Comparison of ENCODE assay signal across 10 cellular contexts in genomic region chr18:55337908-55338521, GRCh38.
DNase-seq lines count a peak whose midpoint lies in the region; ATAC-seq and TF ChIP-seq lines count a peak whose summit lies in the region.
"Had no signal": no experiment of that assay in that cellular context is flagged by ENCODE, and none has a peak within 500 bp of the region (broad histone marks: within the 10 kb centered on the region; RNA-seq: fewer than 3 reads in every experiment).

No MANE protein-coding gene starts in this region.

- peak overlapping the region; percentile 23 for H3K4me3 ChIP-seq in BE2C (ENCODE audit: low read depth, low read length)
- H3K4me3 ChIP-seq in HUES64 (ENCODE audit: low read length), result no peak overlapping the region
- no peak overlapping the region for H3K4me3 ChIP-seq in ectodermal cell (ENCODE audit: insufficient read depth, low read depth, low read length)
- H3K4me3 ChIP-seq: K562 had no signal

- H3K4me1 Mint-ChIP-seq in nephron, result peaks cover 17% of the 10 kb centered on the region
- H3K4me1 Mint-ChIP-seq: T-cell had no signal

- H3K9ac ChIP-seq in HUES64 (ENCODE audit: low read depth, low read length), result no peak overlapping the region

- H3K4me1 ChIP-seq in BE2C, result peaks cover 6% of the 10 kb centered on the region
- peaks cover 38% of the 10 kb centered on the region for H3K4me1 ChIP-seq in HUES64 (ENCODE audit: insufficient read depth, low read length)
- H3K4me1 ChIP-seq in ectodermal cell (ENCODE audit: control insufficient read depth, insufficient read depth, low read length), result no peaks in the 10 kb centered on the region

- no peaks in the 10 kb centered on the region for H3K9me3 Mint-ChIP-seq in nephron
- H3K9me3 Mint-ChIP-seq: T-cell had no signal

- no peaks in the 10 kb centered on the region for H3K27me3 Mint-ChIP-seq in nephron (ENCODE audit: low read depth)

- ATAC-seq in HG02763 (IDR thresholded peaks at IDR 0.05; ENCODE audit: unreplicated experiment), result no peak
- ATAC-seq: K562, T-cell had no signal

- DNase-seq in BE2C, result no peak
- DNase-seq in activated CD4-positive, CD25-positive, alpha-beta regulatory T cell (lab: John Stamatoyannopoulos, UW), result no peak
- no peak for DNase-seq in NCI-H2227 treated with DMSO at 0.1 percent for 48 hours (lab: John Stamatoyannopoulos, UW)
- DNase-seq in cortex of kidney (lab: John Stamatoyannopoulos, UW), result no peak
- DNase-seq: T-cell had no signal

- H3K36me3 Mint-ChIP-seq in nephron (ENCODE audit: low read depth), result no peaks in the 10 kb centered on the region
- H3K36me3 Mint-ChIP-seq: T-cell had no signal

- H3K4me3 Mint-ChIP-seq in nephron, result no peak overlapping the region
- H3K4me3 Mint-ChIP-seq: T-cell had no signal

- peak overlapping the region in 2 of 3 experiments; percentile 14 to 15 for H3K27ac Mint-ChIP-seq in nephron
- H3K27ac Mint-ChIP-seq: T-cell had no signal

- 90% methylated on average over 13 of the region's 13 CpGs for WGBS in HUES64
- WGBS in ectodermal cell, 2 experiments, result 86 to 90% methylated on average over 13 of the region's 13 CpGs

- no peaks in the 10 kb centered on the region for H3K36me3 ChIP-seq in BE2C
- no peaks in the 10 kb centered on the region for H3K36me3 ChIP-seq in HUES64 (ENCODE audit: insufficient read depth, low read length)
- no peaks in the 10 kb centered on the region for H3K36me3 ChIP-seq in ectodermal cell (ENCODE audit: control insufficient read depth, insufficient read depth, low read length)

- no peak for TF ChIP-seq CTCF in BE2C (IDR thresholded peaks at IDR 0.05; ENCODE audit: low read depth, low read length)
- TF ChIP-seq CTCF in nephron (IDR thresholded peaks at IDR 0.05; ENCODE audit: unreplicated experiment in 3 of 3), result no peak

- H3K9me3 ChIP-seq in BE2C (no peaks in the 10 kb centered on the region), HUES64 (ENCODE audit: insufficient read depth, low read depth, low read length) (no peaks in the 10 kb centered on the region), ectodermal cell (ENCODE audit: control insufficient read depth, low read length) (no peaks in the 10 kb centered on the region)

- H3K27me3 ChIP-seq in BE2C, result no peaks in the 10 kb centered on the region
- no peaks in the 10 kb centered on the region for H3K27me3 ChIP-seq in HUES64 (ENCODE audit: insufficient read depth, low read length)
- H3K27me3 ChIP-seq in ectodermal cell (ENCODE audit: control insufficient read depth, insufficient read depth, low read length, poor library complexity, severe bottlenecking), result no peaks in the 10 kb centered on the region

- H3K27ac ChIP-seq in HUES64 (ENCODE audit: low read depth, low read length), result peak overlapping the region; percentile 2; the same call in 1 of the 2 replicates
- H3K27ac ChIP-seq in ectodermal cell (ENCODE audit: insufficient read depth, low read depth, low read length, poor library complexity, severe bottlenecking), result peak overlapping the region; percentile 17
